Comparison of ENCODE assay signal across 8 cellular contexts in the genomic region with DNA sequence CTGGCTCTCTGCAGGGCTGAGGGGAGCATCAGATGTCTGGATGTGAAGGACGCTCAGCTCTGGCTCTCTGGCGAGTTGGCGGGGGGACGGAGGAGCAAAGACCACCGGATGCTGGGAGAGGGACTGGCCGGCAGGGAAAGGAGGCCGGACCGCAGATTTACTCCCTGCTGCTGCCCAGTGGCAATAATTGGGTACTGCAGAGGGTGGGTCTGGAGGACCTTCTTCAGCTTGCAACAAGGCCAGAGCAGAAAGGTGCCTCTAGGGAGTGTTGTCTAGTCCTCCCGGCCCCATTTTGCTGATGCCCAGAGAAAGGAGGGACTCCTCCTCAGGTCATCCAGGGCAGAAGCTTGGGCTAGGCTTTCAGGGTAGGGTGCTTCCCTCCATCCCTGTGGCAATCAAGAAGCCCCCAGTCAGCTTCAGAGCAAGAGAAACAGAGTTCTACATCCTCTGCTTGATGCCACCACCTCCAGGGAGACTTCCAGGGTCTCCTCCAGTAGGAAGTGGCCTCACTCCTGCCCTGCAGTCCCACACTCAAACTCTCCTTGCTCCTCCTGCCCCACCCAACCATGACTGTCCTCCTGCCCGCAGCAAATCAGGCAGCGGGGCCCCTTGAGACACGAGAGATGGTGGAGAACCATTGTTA. TPM values are rescaled to one million over a fixed set of nuclear protein-coding genes. Genes with fewer than 3 reads are reported as not detected.
DNase-seq lines count a peak whose midpoint lies in the region; ATAC-seq, FAIRE-seq and TF ChIP-seq lines count a peak whose summit lies in the region.

No MANE protein-coding gene starts in this region.

- CTCF ChIA-PET in BJ (lab: Yijun Ruan, JAX), result interaction anchor here (0.6 to 2.8 kb wide), 16 partner anchors 9 to 257 kb away, joined by 3 to 23 read pairs (median 3); a partner anchor contains a TSS

- no peaks in the 10 kb centered on the region for H3K36me3 Mint-ChIP-seq in nephron progenitor cell (ENCODE audit: low read depth)

- no peaks in the 10 kb centered on the region for H3K9me3 Mint-ChIP-seq in nephron progenitor cell

- no peak overlapping the region for H3K4me3 ChIP-seq in BJ (ENCODE audit: low read depth, low read length)
- H3K4me3 ChIP-seq in fibroblast of mammary gland (ENCODE audit: control insufficient read depth, low read depth, low read length), result no peak overlapping the region

- peaks cover 26% of the 10 kb centered on the region for H3K27me3 Mint-ChIP-seq in nephron progenitor cell (ENCODE audit: low read depth, poor library complexity)

- no peak for ATAC-seq in GM21529 (IDR thresholded peaks at IDR 0.05; ENCODE audit: unreplicated experiment)

- peak overlapping the region; percentile 52 for H3K4me3 Mint-ChIP-seq in nephron progenitor cell

- peak; percentile 90 for TF ChIP-seq CTCF in BJ (IDR thresholded peaks at IDR 0.05; ENCODE audit: insufficient read depth, low read depth, low read length)
- peak; percentile 67 for TF ChIP-seq CTCF in GM20000 (IDR thresholded peaks at IDR 0.05; ENCODE audit: extremely low read depth, missing control alignments)
- peak; percentile 83 for TF ChIP-seq CTCF in fibroblast of mammary gland (conservative IDR thresholded peaks at IDR 0.05; ENCODE audit: control insufficient read depth, insufficient read depth, low read depth, low read length)
- peak; percentile 86 for TF ChIP-seq CTCF in nephron progenitor cell (IDR thresholded peaks at IDR 0.05)

- FAIRE-seq in urothelium cell line (lab: Jason Lieb, UNC), result no peak

- no peaks in the 10 kb centered on the region for H3K36me3 ChIP-seq in BJ (ENCODE audit: control insufficient read depth, insufficient read depth, low read length)

- DNase-seq in BJ (ENCODE audit: low read depth), result no peak
- DNase-seq in GM20000 (ENCODE audit: low spot score), result peak; percentile 68
- peak; percentile 29 for DNase-seq in NOMO-1 treated with DMSO at 0.1 percent for 48 hours (lab: John Stamatoyannopoulos, UW; ENCODE audit: unreplicated experiment)
- peak; percentile 77 for DNase-seq in activated CD8-positive, alpha-beta memory T cell treated with anti-CD3 and anti-CD28 coated beads, Interleukin-2, amount 50 U/mL, for 48 hours
- DNase-seq in fibroblast of mammary gland (ENCODE audit: low read depth), result peak; percentile 64
- peak; percentile 89 for DNase-seq in nephron progenitor cell
- peak; percentile 72 for DNase-seq in urothelium cell line (ENCODE audit: low spot score)

- POLR2A ChIA-PET in BJ (lab: Charles Lee), result no interaction called here

- H3K4me1 Mint-ChIP-seq in nephron progenitor cell, result peaks cover 71% of the 10 kb centered on the region

- no peak overlapping the region for H3K27ac Mint-ChIP-seq in nephron progenitor cell

- H3K27me3 ChIP-seq in BJ (ENCODE audit: control insufficient read depth, insufficient read depth, low read length), result no peaks in the 10 kb centered on the region

RNA-seq across cellular contexts. Expression of a gene that starts 20.3 kb away (rescaled TPM):
- polyA plus RNA-seq in BJ (2011; rRNA removed), result 9.5 and 24.1 TPM in 2 replicates
- 17.8 and 24.3 TPM in 2 replicates for polyA minus RNA-seq in BJ (2011; rRNA and poly(A)+ RNA removed)
